In the genomic region with DNA sequence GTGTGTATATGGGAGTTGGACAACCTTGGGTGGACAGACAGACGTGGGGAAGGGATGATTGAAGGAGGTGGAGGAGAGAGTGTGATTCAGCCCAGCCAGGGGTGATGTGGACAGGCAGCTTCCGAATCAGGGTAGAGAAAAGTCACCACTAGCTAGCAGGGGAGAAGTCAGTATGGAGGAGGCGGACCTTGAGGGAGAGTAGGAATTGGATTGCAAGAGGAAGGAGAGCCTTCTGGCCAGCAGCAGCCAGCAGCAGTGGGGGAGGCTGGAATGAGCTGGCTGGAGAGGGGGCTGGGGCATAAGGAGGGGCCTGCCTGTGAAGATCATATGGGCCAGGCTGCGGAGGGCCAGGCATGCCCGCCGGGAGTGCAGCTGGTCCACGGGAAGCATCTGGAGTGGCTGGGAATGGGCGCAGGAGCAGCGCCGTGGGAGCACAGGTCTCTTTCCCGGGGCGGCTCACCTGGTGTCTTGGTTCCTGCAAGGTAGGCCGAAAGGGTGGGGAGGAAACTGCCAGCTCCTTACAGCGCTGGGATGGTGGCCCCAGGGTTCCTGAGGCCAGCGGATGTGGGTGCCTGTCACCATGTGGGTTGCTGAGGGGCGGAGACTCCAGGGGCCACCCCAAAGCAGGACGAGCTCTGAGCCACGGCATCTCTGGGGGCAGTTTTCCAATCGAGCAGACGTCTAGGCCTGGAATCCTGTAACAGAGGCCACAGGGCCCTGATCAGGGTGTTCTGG, we compare ENCODE assay signal across 8 cellular contexts.
A peak's percentile ranks its signal among the peaks of the same experiment; 100 is the strongest.
DNase-seq lines count a peak whose midpoint lies in the region; ATAC-seq, FAIRE-seq and TF ChIP-seq lines count a peak whose summit lies in the region.

No MANE protein-coding gene starts in this region.

- POLR2A ChIA-PET in IMR-90 (lab: Charles Lee; ENCODE audit: unreplicated experiment) = no interaction called here

- peak overlapping the region; percentile 91 for H3K4ac ChIP-seq in IMR-90 (ENCODE audit: low read depth, low read length)

- WGBS in IMR-90 (ENCODE audit: extremely low coverage in 2 of 2, insufficient read length in 1 of 2), 2 experiments = 32% methylated on average over 17 of the region's 20 CpGs; no CpG with 5 or more reads in 1 of the 2 experiments
- 52 to 76% (median 62%) methylated on average over 19 to 20 of the region's 20 CpGs for WGBS in small intestine, 3 donors

- peak overlapping the region; percentile 66 for H3K18ac ChIP-seq in IMR-90 (ENCODE audit: low read depth, low read length)

- H3K4me2 ChIP-seq in IMR-90 (ENCODE audit: low read depth, low read length) = peak overlapping the region; percentile 82

- peaks cover 34% of the 10 kb centered on the region for H3K9me1 ChIP-seq in IMR-90 (ENCODE audit: insufficient read depth, low read length)

- TF ChIP-seq CTCF in IMR-90 (conservative IDR thresholded peaks at IDR 0.05; ENCODE audit: low read depth, low read length) = no peak
- no peak for TF ChIP-seq CTCF in fibroblast of villous mesenchyme (IDR thresholded peaks at IDR 0.05; ENCODE audit: insufficient read depth, low read depth, low read length)

- H3K14ac ChIP-seq in IMR-90 (replicated peaks; ENCODE audit: low read depth, low read length) = peak overlapping the region; percentile 85

- H2AFZ ChIP-seq in IMR-90 (replicated peaks; ENCODE audit: low read length, poor library complexity) = peak overlapping the region; percentile 60

- H4K5ac ChIP-seq in IMR-90 (ENCODE audit: low read depth, low read length) = peak overlapping the region; percentile 24

- peaks cover 6 to 77% of the 10 kb centered on the region in 2 experiments; a peak in 3 of 4 replicates for H3K79me1 ChIP-seq in IMR-90 (ENCODE audit: low read depth in 1 of 2, low read length in 2 of 2)

- H2BK120ac ChIP-seq in IMR-90 (ENCODE audit: low read depth, low read length) = peak overlapping the region; percentile 71

- peak overlapping the region; percentile 29; the same call in 2 of the 3 replicates for H2BK15ac ChIP-seq in IMR-90 (ENCODE audit: low read depth, low read length)

- peak overlapping the region; percentile 59 for H2BK20ac ChIP-seq in IMR-90 (ENCODE audit: low read depth, low read length)

- H3K9ac ChIP-seq in IMR-90 (ENCODE audit: low read depth, low read length) = peak overlapping the region; percentile 98

- H4K20me1 ChIP-seq in IMR-90 (ENCODE audit: insufficient read depth, low read length) = peaks cover 75% of the 10 kb centered on the region

- TF ChIP-seq POLR2A in IMR-90 (IDR thresholded peaks at IDR 0.05; ENCODE audit: low read depth, low read length) = peak; percentile 54; the same call in 1 of the 2 replicates

- H2BK5ac ChIP-seq in IMR-90 (ENCODE audit: low read depth, low read length, poor library complexity, severe bottlenecking) = peak overlapping the region; percentile 85

- H3K23ac ChIP-seq in IMR-90 (ENCODE audit: low read depth, low read length) = peak overlapping the region; percentile 98

- no TSS peak for BruUV-seq in IMR-90 (replicated peaks; lab: Mats Ljungman, UMichigan)

- no peaks in the 10 kb centered on the region for H3K27me3 ChIP-seq in IMR-90 (ENCODE audit: control insufficient read depth, insufficient read depth, low read length)
- no peaks in the 10 kb centered on the region for H3K27me3 ChIP-seq in small intestine (ENCODE audit: control insufficient read depth in 2 of 2, insufficient read depth in 2 of 2, low read length in 2 of 2)

- H4K91ac ChIP-seq in IMR-90 (ENCODE audit: insufficient read depth, low read depth, low read length) = peak overlapping the region; percentile 90

- peak overlapping the region; percentile 96 for H2AK5ac ChIP-seq in IMR-90 (ENCODE audit: low read depth, low read length)

- TF ChIP-seq RAD21 in IMR-90 (IDR thresholded peaks at IDR 0.05; ENCODE audit: low read length) = peak; percentile 41

- dilution Hi-C loops in IMR-90 (cut with HindIII; ENCODE audit: low sequenced_read_pairs, unreplicated experiment) = no loop called here

- H3K56ac ChIP-seq in IMR-90 (ENCODE audit: extremely low read depth, insufficient read depth, low read length) = peak overlapping the region; percentile 62; the same call in 1 of the 2 replicates

- in situ Hi-C loops in IMR-90 (cut with MboI; ENCODE audit: low sequenced_read_pairs) = loop anchor here (5.0 kb wide), 1 partner anchor 46 kb away; no protein-coding TSS in a partner anchor

- H3K4me3 ChIP-seq in IMR-90 (ENCODE audit: insufficient read depth, low read depth, low read length) (peak overlapping the region; percentile 78), fibroblast of villous mesenchyme (ENCODE audit: low read depth, low read length) (peak overlapping the region; percentile 78), small intestine (ENCODE audit: low read depth in 1 of 2, low read length in 2 of 2) (peak overlapping the region in 1 of 2 donors; percentile 25)

- H3K27ac ChIP-seq in IMR-90 (ENCODE audit: insufficient read depth, low read length) = peak overlapping the region; percentile 94
- H3K27ac ChIP-seq in small intestine (ENCODE audit: low read depth in 1 of 2, low read length in 1 of 2) = peak overlapping the region in 1 of 2 donors; percentile 89

- no peaks in the 10 kb centered on the region for H3K9me3 ChIP-seq in IMR-90 (ENCODE audit: control insufficient read depth, insufficient read depth, low read length)
- no peaks in the 10 kb centered on the region for H3K9me3 ChIP-seq in small intestine (ENCODE audit: control insufficient read depth, low read depth)

- ATAC-seq in IMR-90 (ENCODE audit: low read depth) (peak; percentile 34), HG02885 (IDR thresholded peaks at IDR 0.05; ENCODE audit: poor library complexity, unreplicated experiment) (no peak), GM18861 (IDR thresholded peaks at IDR 0.05; ENCODE audit: unreplicated experiment) (no peak), GM19035 (IDR thresholded peaks at IDR 0.05; ENCODE audit: unreplicated experiment) (no peak), GM19324 (IDR thresholded peaks at IDR 0.05; ENCODE audit: low FRiP score, unreplicated experiment) (no peak)

- H3K36me3 ChIP-seq in IMR-90 (ENCODE audit: control insufficient read depth, insufficient read depth, low read length) (peaks cover 3% of the 10 kb centered on the region; the same call in 1 of the 2 replicates), small intestine (ENCODE audit: control insufficient read depth in 2 of 2, insufficient read depth in 2 of 2, low read length in 2 of 2) (no peaks in the 10 kb centered on the region)

- peak overlapping the region; percentile 64 to 72; a peak in 3 of 4 replicates for H4K8ac ChIP-seq in IMR-90 (ENCODE audit: low read depth in 2 of 2, low read length in 2 of 2)

- H3K4me1 ChIP-seq in IMR-90 (ENCODE audit: control insufficient read depth, insufficient read depth, low read length) = peaks cover 62% of the 10 kb centered on the region
- H3K4me1 ChIP-seq in small intestine (ENCODE audit: control insufficient read depth in 2 of 2, insufficient read depth in 1 of 2, low read depth in 1 of 2, low read length in 1 of 2) = peaks cover 3 to 17% of the 10 kb centered on the region in 2 donors

- intact Hi-C loops in IMR-90 (cut with micrococcal nuclease) = loop anchor here (2.0 to 5.0 kb wide), 2 partner anchors 36 to 49 kb away; no protein-coding TSS in a partner anchor

- peak; percentile 92 for DNase-seq in IMR-90
- DNase-seq in activated T-cell treated with anti-CD3 and anti-CD28 coated beads, Interleukin-2, amount 50 U/mL, for 1 hour = peak; percentile 63
- peak; percentile 89 for DNase-seq in fibroblast of villous mesenchyme (ENCODE audit: low read depth)
- peak; percentile 48 for DNase-seq in small intestine

- H2AK9ac ChIP-seq in IMR-90 (replicated peaks; ENCODE audit: low read depth, low read length, poor library complexity) = peak overlapping the region; percentile 99

- CTCF ChIA-PET in IMR-90 (lab: Yijun Ruan, JAX) = interaction anchor here (0.6 to 1.4 kb wide), 3 partner anchors 49 to 53 kb away, joined by 3 read pairs; no protein-coding TSS in a partner anchor

- no peak for FAIRE-seq in small intestine (lab: Jason Lieb, UNC)

TF ChIP-seq in IMR-90, 13 proteins besides CTCF, POLR2A, EP300 and RAD21:
- TF ChIP-seq, protein P1, sequence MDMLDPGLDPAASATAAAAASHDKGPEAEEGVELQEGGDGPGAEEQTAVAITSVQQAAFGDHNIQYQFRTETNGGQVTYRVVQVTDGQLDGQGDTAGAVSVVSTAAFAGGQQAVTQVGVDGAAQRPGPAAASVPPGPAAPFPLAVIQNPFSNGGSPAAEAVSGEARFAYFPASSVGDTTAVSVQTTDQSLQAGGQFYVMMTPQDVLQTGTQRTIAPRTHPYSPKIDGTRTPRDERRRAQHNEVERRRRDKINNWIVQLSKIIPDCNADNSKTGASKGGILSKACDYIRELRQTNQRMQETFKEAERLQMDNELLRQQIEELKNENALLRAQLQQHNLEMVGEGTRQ (IDR thresholded peaks at IDR 0.05; ENCODE audit: low read depth, low read length) = no peak
- no peak for TF ChIP-seq MAFK (IDR thresholded peaks at IDR 0.05; ENCODE audit: low read depth, low read length)
- no peak for TF ChIP-seq RFX5 (IDR thresholded peaks at IDR 0.05; ENCODE audit: low read depth, low read length)
- 0 out of 2 replicates have a peak, but pooled peaks have one; percentile 42 for TF ChIP-seq CEBPB (IDR thresholded peaks at IDR 0.05; ENCODE audit: low read depth, low read length)
- TF ChIP-seq BHLHE40 (IDR thresholded peaks at IDR 0.05; ENCODE audit: low read depth, low read length) = no peak
- peak; percentile 76; the same call in 1 of the 2 replicates for TF ChIP-seq MXI1 (IDR thresholded peaks at IDR 0.05; ENCODE audit: borderline replicate concordance, low read depth, low read length)
- TF ChIP-seq MAZ (IDR thresholded peaks at IDR 0.05; ENCODE audit: borderline replicate concordance, low read depth, low read length) = peak; percentile 82; the same call in 1 of the 2 replicates
- TF ChIP-seq RCOR1 (IDR thresholded peaks at IDR 0.05; ENCODE audit: insufficient replicate concordance, low read length) = peak; percentile 28
- peak; percentile 29; the same call in 1 of the 2 replicates for TF ChIP-seq SMC3 (IDR thresholded peaks at IDR 0.05; ENCODE audit: low read depth, low read length)
